ENCODE assay signal across 18 cellular contexts in genomic region chr1:165943198-165943597, GRCh38.
A peak's percentile ranks its signal among the peaks of the same experiment; 100 is the strongest.
DNase-seq lines count a peak whose midpoint lies in the region; ATAC-seq and TF ChIP-seq lines count a peak whose summit lies in the region.
"Had no signal": no experiment of that assay in that cellular context is flagged by ENCODE, and none has a peak within 500 bp of the region (broad histone marks: within the 10 kb centered on the region; RNA-seq: fewer than 3 reads in every experiment).

No MANE protein-coding gene starts in this region.

- no peaks in the 10 kb centered on the region; the same call in none of the 2 replicates for H3K27me3 Mint-ChIP-seq in WTC11 (ENCODE audit: low read depth)
- peaks cover 22% of the 10 kb centered on the region for H3K27me3 Mint-ChIP-seq in stimulated activated memory B cell treated with anti-CD40 and anti-IgM and Interleukin-4, amounts not matched to agents 10 μg/mL and 1 μg/mL and 100 μg/mL, for 72 hours

- H3K4me3 ChIP-seq in SK-N-SH (ENCODE audit: low read depth in 2 of 2, low read length in 1 of 2) (no peak overlapping the region), coronary artery (no peak overlapping the region)
- H3K4me3 ChIP-seq: pancreas, SK-N-MC had no signal

- DNase-seq in SK-N-SH (no peak), WTC11 (ENCODE audit: low spot score) (no peak), coronary artery (ENCODE audit: low spot score) (no peak), ureter (ENCODE audit: low spot score) (no peak)
- no peak for DNase-seq in activated effector memory CD4-positive, alpha-beta T cell treated with Interleukin-2 at 50 U/mL for 16 hours
- DNase-seq: ACHN; activated CD4-positive, alpha-beta T cell treated with anti-CD3 and anti-CD28 coated beads, Interleukin-2, amount 50 U/mL, for 4 hours; activated naive CD4-positive, alpha-beta T cell treated with Interleukin-2 at 50 U/mL for 16 hours; NCI-H446 treated with DMSO at 0.1 percent for 48 hours; pancreas; stimulated activated CD4-positive, alpha-beta T cell treated with anti-CD3 and anti-CD28 coated beads, Interleukin-1b, Interleukin-23, amount 100 ng/mL, for 48 hours; stimulated activated naive CD8-positive, alpha-beta T cell treated with anti-CD3 and anti-CD28 coated beads, Interleukin-15, amount 100 ng/mL, for 72 hours had no signal

- H3F3A ChIP-seq in SK-N-SH (replicated peaks; ENCODE audit: insufficient read depth) = no peaks in the 10 kb centered on the region

- H4K20me1 ChIP-seq in SK-N-SH (ENCODE audit: insufficient read depth) = no peaks in the 10 kb centered on the region

- POLR2A ChIA-PET in SK-N-SH (lab: Yijun Ruan, JAX) = no interaction called here
- POLR2A ChIA-PET in WTC11 (lab: Charles Lee) = interaction anchor here (0.6 kb wide), 1 partner anchor 8 kb away, joined by 7 read pairs; no protein-coding TSS in a partner anchor

- no peak overlapping the region for H3K4me3 Mint-ChIP-seq in WTC11
- no peak overlapping the region for H3K4me3 Mint-ChIP-seq in stimulated activated memory B cell treated with anti-CD40 and anti-IgM and Interleukin-4, amounts not matched to agents 10 μg/mL and 1 μg/mL and 100 μg/mL, for 72 hours
- H3K4me3 Mint-ChIP-seq: dendritic cell treated with granulocyte-macrophage colony-stimulating factor and Interleukin-4, amounts not matched to agents 40 ng/mL and 50 ng/mL, for 4 days; IgD-negative memory B cell; stimulated activated naive CD8-positive, alpha-beta T cell treated with anti-CD3 and anti-CD28 coated beads, Interleukin-15, amount 100 ng/mL, for 72 hours had no signal

- H3K36me3 Mint-ChIP-seq in WTC11 = no peaks in the 10 kb centered on the region
- H3K36me3 Mint-ChIP-seq in stimulated activated memory B cell treated with anti-CD40 and anti-IgM and Interleukin-4, amounts not matched to agents 10 μg/mL and 1 μg/mL and 100 μg/mL, for 72 hours = no peaks in the 10 kb centered on the region

- no peaks in the 10 kb centered on the region for H3K36me3 ChIP-seq in SK-N-SH (replicated peaks in 1 of 2; ENCODE audit: control insufficient read depth in 1 of 2, insufficient read depth in 2 of 2, low read length in 1 of 2)
- H3K36me3 ChIP-seq: pancreas had no signal

- no peaks in the 10 kb centered on the region for H3K9me3 Mint-ChIP-seq in WTC11
- no peaks in the 10 kb centered on the region for H3K9me3 Mint-ChIP-seq in stimulated activated memory B cell treated with anti-CD40 and anti-IgM and Interleukin-4, amounts not matched to agents 10 μg/mL and 1 μg/mL and 100 μg/mL, for 72 hours
- H3K9me3 Mint-ChIP-seq: dendritic cell treated with granulocyte-macrophage colony-stimulating factor and Interleukin-4, amounts not matched to agents 40 ng/mL and 50 ng/mL, for 4 days; IgD-negative memory B cell; stimulated activated naive CD8-positive, alpha-beta T cell treated with anti-CD3 and anti-CD28 coated beads, Interleukin-15, amount 100 ng/mL, for 72 hours had no signal

- H3K27ac Mint-ChIP-seq in WTC11 = peak overlapping the region; percentile 8
- no peak overlapping the region for H3K27ac Mint-ChIP-seq in stimulated activated memory B cell treated with anti-CD40 and anti-IgM and Interleukin-4, amounts not matched to agents 10 μg/mL and 1 μg/mL and 100 μg/mL, for 72 hours
- H3K27ac Mint-ChIP-seq: dendritic cell treated with granulocyte-macrophage colony-stimulating factor and Interleukin-4, amounts not matched to agents 40 ng/mL and 50 ng/mL, for 4 days; IgD-negative memory B cell had no signal

- ATAC-seq in SK-N-SH treated with all-trans-retinoic acid at 6 μM for 48 hours (0 out of 3 replicates have a peak, but pooled peaks have one; percentile 18), HG02973 (IDR thresholded peaks at IDR 0.05; ENCODE audit: unreplicated experiment) (peak; percentile 62), WTC11 (peak; percentile 76)
- peak; percentile 5 for ATAC-seq in stimulated activated memory B cell treated with anti-CD40 and anti-IgM and Interleukin-4, amounts not matched to agents 10 μg/mL and 1 μg/mL and 100 μg/mL, for 72 hours
- ATAC-seq: pancreas; stimulated activated naive CD8-positive, alpha-beta T cell treated with anti-CD3 and anti-CD28 coated beads, Interleukin-15, amount 100 ng/mL, for 72 hours had no signal

- no peaks in the 10 kb centered on the region for H3K27me3 ChIP-seq in SK-N-SH (ENCODE audit: insufficient read depth)
- H3K27me3 ChIP-seq: pancreas had no signal

- no peak for TF ChIP-seq RAD21 in SK-N-SH (IDR thresholded peaks at IDR 0.05; ENCODE audit: low read length)

- CTCF ChIA-PET in SK-N-SH (lab: Yijun Ruan, JAX) (interaction anchor here (1.2 to 1.8 kb wide), 3 partner anchors 15 to 490 kb away, joined by 4 to 5 read pairs (median 5); no protein-coding TSS in a partner anchor), WTC11 (lab: Charles Lee) (interaction anchor here (0.6 to 2.3 kb wide), 6 partner anchors 10 to 223 kb away, joined by 3 to 14 read pairs (median 4); no protein-coding TSS in a partner anchor)

- H3K9me3 ChIP-seq in SK-N-SH = no peaks in the 10 kb centered on the region
- H3K9me3 ChIP-seq: pancreas had no signal

- H3K4me1 ChIP-seq in SK-N-SH (ENCODE audit: control insufficient read depth in 1 of 2, insufficient read depth in 2 of 2, low read depth in 1 of 2, low read length in 1 of 2) = no peaks in the 10 kb centered on the region
- H3K4me1 ChIP-seq: pancreas had no signal

- H2AFZ ChIP-seq in SK-N-SH (ENCODE audit: low read depth) = no peak overlapping the region

- H3K9me2 ChIP-seq in SK-N-SH = no peaks in the 10 kb centered on the region

- peaks cover 26% of the 10 kb centered on the region for H3K4me1 Mint-ChIP-seq in WTC11
- peaks cover 6% of the 10 kb centered on the region for H3K4me1 Mint-ChIP-seq in stimulated activated memory B cell treated with anti-CD40 and anti-IgM and Interleukin-4, amounts not matched to agents 10 μg/mL and 1 μg/mL and 100 μg/mL, for 72 hours
- H3K4me1 Mint-ChIP-seq: IgD-negative memory B cell; stimulated activated naive CD8-positive, alpha-beta T cell treated with anti-CD3 and anti-CD28 coated beads, Interleukin-15, amount 100 ng/mL, for 72 hours had no signal

- H3K9ac ChIP-seq in SK-N-SH = no peak overlapping the region

- H3K79me2 ChIP-seq in SK-N-SH (ENCODE audit: insufficient read depth) = no peaks in the 10 kb centered on the region

- no peak for TF ChIP-seq EP300 in SK-N-SH (IDR thresholded peaks at IDR 0.05; ENCODE audit: borderline replicate concordance in 1 of 2, low read depth in 1 of 2, low read length in 1 of 2)

- H3K4me2 ChIP-seq in SK-N-SH = no peak overlapping the region

- TF ChIP-seq CTCF in SK-N-SH (IDR thresholded peaks at IDR 0.05) (no peak), WTC11 (IDR thresholded peaks at IDR 0.05) (no peak), coronary artery (IDR thresholded peaks at IDR 0.05) (no peak)

- H3K27ac ChIP-seq in SK-N-SH (ENCODE audit: low read depth in 2 of 2, low read length in 1 of 2) = no peak overlapping the region
- H3K27ac ChIP-seq in coronary artery = no peak overlapping the region
- H3K27ac ChIP-seq: pancreas, SK-N-MC had no signal

TF ChIP-seq in SK-N-SH treated with all-trans-retinoic acid at 6 μM for 48 hours, 23 proteins besides CTCF, POLR2A, EP300 and RAD21:
- TF ChIP-seq TCF4 (CRISPR knock-in tag; IDR thresholded peaks at IDR 0.05; ENCODE audit: borderline replicate concordance) = no peak
- TF ChIP-seq ZFP3 (CRISPR knock-in tag; IDR thresholded peaks at IDR 0.05) = no peak
- no peak for TF ChIP-seq ZC3H10 (CRISPR knock-in tag; IDR thresholded peaks at IDR 0.05)
- TF ChIP-seq ISL1 (CRISPR knock-in tag; IDR thresholded peaks at IDR 0.05) = no peak
- TF ChIP-seq PPARA (CRISPR knock-in tag; IDR thresholded peaks at IDR 0.05; ENCODE audit: borderline replicate concordance) = no peak
- TF ChIP-seq ZNF8 (CRISPR knock-in tag; IDR thresholded peaks at IDR 0.05) = no peak

TF ChIP-seq in SK-N-SH, 30 proteins besides CTCF, POLR2A, EP300 and RAD21 (continues in another document):
- TF ChIP-seq TEAD4 (IDR thresholded peaks at IDR 0.05; ENCODE audit: borderline replicate concordance, insufficient read depth) (no peak), TCF12 (IDR thresholded peaks at IDR 0.05) (no peak), FOSL2 (IDR thresholded peaks at IDR 0.05; ENCODE audit: borderline replicate concordance, low read depth) (no peak), NFIC (IDR thresholded peaks at IDR 0.05; ENCODE audit: borderline replicate concordance) (no peak), USF1 (IDR thresholded peaks at IDR 0.05; ENCODE audit: borderline replicate concordance, low read depth) (no peak), NRF1 (IDR thresholded peaks at IDR 0.05; ENCODE audit: low read depth, low read length) (no peak), EZH2phosphoT487 (IDR thresholded peaks at IDR 0.05; ENCODE audit: borderline replicate concordance, low read depth) (no peak), RXRA (IDR thresholded peaks at IDR 0.05; ENCODE audit: borderline replicate concordance, low read depth) (no peak), TAF1 (IDR thresholded peaks at IDR 0.05; ENCODE audit: borderline replicate concordance, low read depth, low read length) (no peak)

TF ChIP-seq in WTC11, 78 proteins besides CTCF, POLR2A, EP300 and RAD21 (continues in another document):
- TF ChIP-seq ZBTB43 (CRISPR knock-in tag; IDR thresholded peaks at IDR 0.05) (no peak), ZSCAN18 (CRISPR knock-in tag; IDR thresholded peaks at IDR 0.05) (no peak)

Comparison
In these comparisons a context has a peak if more than half of its experiments do, and no peak if none do; other contexts are left out.
1. ATAC-seq: peak in every context shown above with its lines; median percentile 76 in WTC11; 62 in HG02973; 18 in SK-N-SH treated with all-trans-retinoic acid at 6 μM for 48 hours; 5 in stimulated activated memory B cell treated with anti-CD40 and anti-IgM and Interleukin-4, amounts not matched to agents 10 μg/mL and 1 μg/mL and 100 μg/mL, for 72 hours.